15 cellular contexts compared by ENCODE assay signal in genomic region chr7:23475579-23475844, GRCh38. TPM values are rescaled to one million over a fixed set of nuclear protein-coding genes. Genes with fewer than 3 reads are reported as not detected.
A peak's percentile ranks its signal among the peaks of the same experiment; 100 is the strongest.
DNase-seq lines count a peak whose midpoint lies in the region; ATAC-seq and TF ChIP-seq lines count a peak whose summit lies in the region.
"Had no signal": no experiment of that assay in that cellular context is flagged by ENCODE, and none has a peak within 500 bp of the region (broad histone marks: within the 10 kb centered on the region; RNA-seq: fewer than 3 reads in every experiment).

No MANE protein-coding gene starts in this region.

- intact Hi-C loops in Calu3 (cut with micrococcal nuclease; ENCODE audit: unreplicated experiment), result no loop called here
- intact Hi-C loops in sciatic nerve (cut with DNase I), result no loop called here

- DNase-seq in Calu3 (no peak), sciatic nerve (ENCODE audit: low spot score) (no peak), NCI-H510A (lab: John Stamatoyannopoulos, UW) (no peak)
- DNase-seq: activated naive CD4-positive, alpha-beta T cell; NCI-H146; SHP77; stimulated activated CD4-positive, alpha-beta T cell treated with anti-CD3 and anti-CD28 coated beads, Interleukin-2, amount 100 ng/mL, for 48 hours; upper lobe of right lung had no signal

- no peaks in the 10 kb centered on the region for H3K9me2 ChIP-seq in SU-DHL-6 (replicated peaks; ENCODE audit: insufficient read depth, low read length)

- peak overlapping the region; percentile 87 for H3K4me3 Mint-ChIP-seq in Calu3 (ENCODE audit: low read depth, unreplicated experiment)

- H2AFZ ChIP-seq in SU-DHL-6 (ENCODE audit: low read depth, low read length, severe bottlenecking), result no peak overlapping the region

- H3K79me2 ChIP-seq in SU-DHL-6 (ENCODE audit: insufficient read depth, low read length), result peaks cover 30% of the 10 kb centered on the region

- no peak for TF ChIP-seq CTCF in Calu3 (IDR thresholded peaks at IDR 0.05; ENCODE audit: unreplicated experiment)
- TF ChIP-seq CTCF in SU-DHL-6 (IDR thresholded peaks at IDR 0.05; ENCODE audit: insufficient read depth, low read length, poor library complexity, severe bottlenecking), result no peak

- H3K4me2 ChIP-seq in SU-DHL-6 (ENCODE audit: low read depth, low read length, poor library complexity, severe bottlenecking), result peak overlapping the region; percentile 96
- H3K4me2 ChIP-seq: BLaER1 had no signal

- H3K27ac Mint-ChIP-seq in Calu3 (ENCODE audit: unreplicated experiment), result peak overlapping the region; percentile 67

- H3K9me3 ChIP-seq in HUES64 (ENCODE audit: insufficient read depth, low read depth, low read length) (no peaks in the 10 kb centered on the region), SU-DHL-6 (ENCODE audit: insufficient read depth, low read length) (no peaks in the 10 kb centered on the region), iPS-20b (ENCODE audit: insufficient read depth, low read depth, low read length) (no peaks in the 10 kb centered on the region)
- H3K9me3 ChIP-seq: BLaER1, upper lobe of right lung had no signal

- H3K27me3 ChIP-seq in HUES64 (ENCODE audit: insufficient read depth, low read length) (no peaks in the 10 kb centered on the region), SU-DHL-6 (ENCODE audit: low read length) (no peaks in the 10 kb centered on the region), iPS-20b (ENCODE audit: insufficient read depth, low read length) (no peaks in the 10 kb centered on the region)

- H3K4me1 ChIP-seq in HUES64 (ENCODE audit: insufficient read depth, low read length) (peaks cover 32% of the 10 kb centered on the region), iPS-20b (ENCODE audit: insufficient read depth, low read length) (peaks cover 5% of the 10 kb centered on the region; the same call in 1 of the 2 replicates)
- H3K4me1 ChIP-seq: breast epithelium had no signal

- CTCF ChIA-PET in Calu3 (lab: Charles Lee), result interaction anchor here (1.3 kb wide), 1 partner anchor 12 kb away, joined by 5 read pairs; no protein-coding TSS in a partner anchor

- peaks cover 54% of the 10 kb centered on the region for H3K36me3 Mint-ChIP-seq in Calu3 (ENCODE audit: insufficient read depth, unreplicated experiment)

- H3F3A ChIP-seq in SU-DHL-6 (ENCODE audit: insufficient read depth), result peaks cover 83% of the 10 kb centered on the region

- peak overlapping the region; percentile 84 for H3K4me3 ChIP-seq in HUES64 (ENCODE audit: low read length)
- H3K4me3 ChIP-seq in SU-DHL-6 (ENCODE audit: insufficient read depth, low read length, poor library complexity, severe bottlenecking), result peak overlapping the region; percentile 69
- H3K4me3 ChIP-seq in iPS-20b (ENCODE audit: low read length), result peak overlapping the region; percentile 78
- H3K4me3 ChIP-seq: BLaER1, breast epithelium, upper lobe of right lung had no signal

- H3K27me3 Mint-ChIP-seq in Calu3 (ENCODE audit: unreplicated experiment), result no peaks in the 10 kb centered on the region

- H4K20me1 ChIP-seq in SU-DHL-6 (ENCODE audit: low read depth, low read length), result no peaks in the 10 kb centered on the region

- ATAC-seq in GM21367 (IDR thresholded peaks at IDR 0.05; ENCODE audit: unreplicated experiment) (no peak), HG03520 (IDR thresholded peaks at IDR 0.05; ENCODE audit: unreplicated experiment) (no peak), sciatic nerve (no peak)
- ATAC-seq: upper lobe of right lung had no signal

- H3K9ac ChIP-seq in HUES64 (ENCODE audit: low read depth, low read length) (peak overlapping the region; percentile 97), SU-DHL-6 (ENCODE audit: low read length) (peak overlapping the region; percentile 92), iPS-20b (ENCODE audit: low read depth, low read length) (peak overlapping the region; percentile 94)
- H3K9ac ChIP-seq: BLaER1 had no signal

- no TSS peak for BruUV-seq in Calu3 (replicated peaks; lab: Mats Ljungman, UMichigan)

- H3K27ac ChIP-seq in HUES64 (ENCODE audit: low read depth, low read length) (peak overlapping the region; percentile 97), SU-DHL-6 (ENCODE audit: low read depth, low read length) (peak overlapping the region; percentile 75; the same call in 1 of the 2 replicates), iPS-20b (ENCODE audit: low read length) (peak overlapping the region; percentile 90)
- H3K27ac ChIP-seq: BLaER1, breast epithelium, upper lobe of right lung had no signal

- H3K36me3 ChIP-seq in HUES64 (ENCODE audit: insufficient read depth, low read length) (no peaks in the 10 kb centered on the region), SU-DHL-6 (ENCODE audit: low read length) (no peaks in the 10 kb centered on the region), iPS-20b (ENCODE audit: insufficient read depth, low read depth, low read length) (no peaks in the 10 kb centered on the region)
- H3K36me3 ChIP-seq: BLaER1, breast epithelium, upper lobe of right lung had no signal

- H3K9me3 Mint-ChIP-seq in Calu3 (ENCODE audit: low read depth, unreplicated experiment), result no peaks in the 10 kb centered on the region

- peaks cover 19% of the 10 kb centered on the region for H3K4me1 Mint-ChIP-seq in Calu3 (ENCODE audit: low read depth, unreplicated experiment)

RNA-seq across cellular contexts. Expression of gene IGF2BP3, which starts 5.2 kb away (rescaled TPM):
- total RNA-seq in Calu3 (2022) (111 and 114 TPM in 2 replicates), sciatic nerve (2.0 TPM)
- 83.9 TPM for polyA plus RNA-seq in HUES64 (2013, experiment 1 of 2)
- 103 TPM for polyA plus RNA-seq in HUES64 (2013, experiment 2 of 2)

RNA-seq across cellular contexts. Expression of gene TRA2A, which starts 56.3 kb away (rescaled TPM):
- 136 and 143 TPM in 2 replicates for total RNA-seq in Calu3 (2022)
- 87.6 TPM for polyA plus RNA-seq in HUES64 (2013, experiment 1 of 2)
- polyA plus RNA-seq in HUES64 (2013, experiment 2 of 2), result 88.6 TPM
- 97.9 TPM for total RNA-seq in sciatic nerve

Comparison
In these comparisons a context has a peak if more than half of its experiments do, and no peak if none do; other contexts are left out.
1. RNA of gene IGF2BP3, which starts 5.2 kb away (total RNA-seq): 111 to 114 TPM in Calu3; 2.0 TPM in sciatic nerve (single experiment); every median in the first group is over 10 times any median in the second.
2. Peak in every context shown above with its lines, with median percentiles within 50 percentile points of each other: H3K27ac ChIP-seq, H3K4me3 ChIP-seq and H3K9ac ChIP-seq.